20 cellular contexts compared by ENCODE assay signal in genomic region chr17:676060-676745, GRCh38. TPM values are rescaled to one million over a fixed set of nuclear protein-coding genes. Genes with fewer than 3 reads are reported as not detected.
DNase-seq lines count a peak whose midpoint lies in the region; FAIRE-seq and TF ChIP-seq lines count a peak whose summit lies in the region.
"Had no signal": no experiment of that assay in that cellular context is flagged by ENCODE, and none has a peak within 500 bp of the region (broad histone marks: within the 10 kb centered on the region; RNA-seq: fewer than 3 reads in every experiment).

No MANE protein-coding gene starts in this region.

- WGBS in small intestine, 3 donors = 72 to 95% (median 90%) methylated on average over 8 of the region's 8 CpGs

- CTCF ChIA-PET in AG04450 (lab: Charles Lee) = interaction anchor here (1.7 kb wide), 1 partner anchor 264 kb away, joined by 9 read pairs; no protein-coding TSS in a partner anchor

- peaks cover 9% of the 10 kb centered on the region; the same call in 1 of the 2 replicates for H3K9me3 ChIP-seq in AG04450 (ENCODE audit: control insufficient read depth, insufficient read depth, low read length)
- no peaks in the 10 kb centered on the region for H3K9me3 ChIP-seq in adipocyte (ENCODE audit: control insufficient read depth, low read length)
- no peaks in the 10 kb centered on the region for H3K9me3 ChIP-seq in muscle layer of colon (ENCODE audit: low read length)
- no peaks in the 10 kb centered on the region for H3K9me3 ChIP-seq in small intestine (ENCODE audit: control insufficient read depth, low read depth)
- H3K9me3 ChIP-seq: A549, ascending aorta had no signal

- H3K27me3 ChIP-seq in AG04450 (ENCODE audit: control insufficient read depth, insufficient read depth, low read length) (no peaks in the 10 kb centered on the region), adipocyte (replicated peaks; ENCODE audit: control insufficient read depth, insufficient read depth, low read length) (no peaks in the 10 kb centered on the region), muscle layer of colon (ENCODE audit: control insufficient read depth in 1 of 2, insufficient read depth in 2 of 2, low read length in 2 of 2) (no peaks in the 10 kb centered on the region), small intestine (ENCODE audit: control insufficient read depth in 2 of 2, insufficient read depth in 2 of 2, low read length in 2 of 2) (no peaks in the 10 kb centered on the region)
- H3K27me3 ChIP-seq: ascending aorta had no signal

- peaks cover 23% of the 10 kb centered on the region for H3K4me1 ChIP-seq in adipocyte (ENCODE audit: control insufficient read depth, insufficient read depth, low read length)
- peaks cover 26% of the 10 kb centered on the region for H3K4me1 ChIP-seq in muscle layer of colon (ENCODE audit: insufficient read depth, low read length)
- no peaks in the 10 kb centered on the region for H3K4me1 ChIP-seq in small intestine (ENCODE audit: control insufficient read depth in 2 of 2, insufficient read depth in 1 of 2, low read depth in 1 of 2, low read length in 1 of 2)
- H3K4me1 ChIP-seq: A549, ascending aorta had no signal

- peak overlapping the region; percentile 68 for H3K27ac ChIP-seq in AG04450 (ENCODE audit: low read depth, low read length)
- H3K27ac ChIP-seq in muscle layer of colon (ENCODE audit: low read depth, low read length) = peak overlapping the region; percentile 24
- H3K27ac ChIP-seq in small intestine (ENCODE audit: low read depth in 1 of 2, low read length in 1 of 2) = peak overlapping the region in 1 of 2 donors; percentile 17
- H3K27ac ChIP-seq: A549, parathyroid adenoma had no signal

- FAIRE-seq in small intestine (lab: Jason Lieb, UNC) (no peak), RCC 7860 (lab: Jason Lieb, UNC) (no peak)
- FAIRE-seq: A549, urothelium cell line had no signal

- no peak overlapping the region for H3K4me3 ChIP-seq in AG04450 (ENCODE audit: low read depth, low read length)
- H3K4me3 ChIP-seq in adipocyte (ENCODE audit: low read length) = peak overlapping the region; percentile 36
- H3K4me3 ChIP-seq in fibroblast of the aortic adventitia (ENCODE audit: low read depth, low read length) = no peak overlapping the region
- H3K4me3 ChIP-seq in muscle layer of colon (ENCODE audit: low read depth in 1 of 2, low read length in 2 of 2) = no peak overlapping the region
- H3K4me3 ChIP-seq in small intestine (ENCODE audit: low read depth in 1 of 2, low read length in 2 of 2) = no peak overlapping the region
- H3K4me3 ChIP-seq: A549, ascending aorta had no signal

- POLR2A ChIA-PET in AG04450 (lab: Yijun Ruan, JAX) = no interaction called here

- no peak for TF ChIP-seq CTCF in AG04450 (IDR thresholded peaks at IDR 0.05; ENCODE audit: low read depth, low read length)
- TF ChIP-seq CTCF in fibroblast of the aortic adventitia (IDR thresholded peaks at IDR 0.05; ENCODE audit: insufficient read depth, low read length) = no peak

- DNase-seq in AG04450 (ENCODE audit: low read depth, low spot score) = peak; percentile 67
- DNase-seq in adipocyte (ENCODE audit: low read depth) = no peak
- peak; percentile 89 for DNase-seq in fibroblast of the aortic adventitia (ENCODE audit: low read depth)
- DNase-seq in epidermal melanocyte (ENCODE audit: insufficient read length, low spot score) = no peak
- DNase-seq in small intestine = no peak
- DNase-seq in NOMO-1 (lab: John Stamatoyannopoulos, UW; ENCODE audit: unreplicated experiment in 2 of 2) = no peak
- DNase-seq in RCC 7860 (ENCODE audit: low spot score) = no peak
- DNase-seq: activated effector memory CD4-positive, alpha-beta T cell treated with Interleukin-2 at 50 U/mL for 16 hours; CD4-positive, alpha-beta memory T cell; foreskin fibroblast; naive B cell; NCI-H1417 treated with DMSO at 0.1 percent for 48 hours; NCI-H226; SIG-M5; stimulated activated naive CD4-positive, alpha-beta T cell had no signal

- peak overlapping the region; percentile 39 for H3K9ac ChIP-seq in adipocyte (ENCODE audit: low read length)
- H3K9ac ChIP-seq in muscle layer of colon (ENCODE audit: low read length) = no peak overlapping the region
- H3K9ac ChIP-seq: parathyroid adenoma had no signal

- H3K36me3 ChIP-seq in adipocyte (ENCODE audit: control insufficient read depth, insufficient read depth, low read length, severe bottlenecking) = peaks cover 14% of the 10 kb centered on the region
- H3K36me3 ChIP-seq in muscle layer of colon (ENCODE audit: insufficient read depth, low read length) = no peaks in the 10 kb centered on the region
- peaks cover 0 to 7% of the 10 kb centered on the region in 2 donors for H3K36me3 ChIP-seq in small intestine (ENCODE audit: control insufficient read depth in 2 of 2, insufficient read depth in 2 of 2, low read length in 2 of 2)

RNA-seq across cellular contexts. Expression of gene VPS53, which starts 38.4 kb away (rescaled TPM):
- polyA plus RNA-seq in AG04450 (2011; rRNA removed) (29.2 and 32.7 TPM in 2 replicates), small intestine (10 to 100 TPM in 2 of 3 donors, 1 to 10 TPM in 1; 7.4 to 12.6 (median 10.3) TPM)
- polyA minus RNA-seq in AG04450 (2011; rRNA and poly(A)+ RNA removed) = 140 and 198 TPM in 2 replicates
- total RNA-seq in fibroblast of the aortic adventitia (ENCODE audit: low replicate concordance) = 14.3 and 29.5 TPM in 2 replicates

RNA-seq across cellular contexts. Expression of gene TLCD3A, which starts 56.2 kb away (rescaled TPM):
- polyA plus RNA-seq in AG04450 (2011; rRNA removed) (23.9 and 27.1 TPM in 2 replicates), small intestine (10 to 100 TPM in 1 of 3 donors, 1 to 10 TPM in 2; 5.6 to 16.6 (median 7.0) TPM)
- 26.8 and 33.9 TPM in 2 replicates for polyA minus RNA-seq in AG04450 (2011; rRNA and poly(A)+ RNA removed)
- 12.9 and 27.5 TPM in 2 replicates for total RNA-seq in fibroblast of the aortic adventitia (ENCODE audit: low replicate concordance)

Comparison
In these comparisons a context has a peak if more than half of its experiments do, and no peak if none do; other contexts are left out.
1. DNase-seq: peak in AG04450 (single experiment) and fibroblast of the aortic adventitia (single experiment); none in adipocyte (single experiment), epidermal melanocyte (single experiment), small intestine (single experiment), NOMO-1 (0 of 2) and RCC 7860 (single experiment).